1 cellular context compared by ENCODE assay signal in the genomic region with DNA sequence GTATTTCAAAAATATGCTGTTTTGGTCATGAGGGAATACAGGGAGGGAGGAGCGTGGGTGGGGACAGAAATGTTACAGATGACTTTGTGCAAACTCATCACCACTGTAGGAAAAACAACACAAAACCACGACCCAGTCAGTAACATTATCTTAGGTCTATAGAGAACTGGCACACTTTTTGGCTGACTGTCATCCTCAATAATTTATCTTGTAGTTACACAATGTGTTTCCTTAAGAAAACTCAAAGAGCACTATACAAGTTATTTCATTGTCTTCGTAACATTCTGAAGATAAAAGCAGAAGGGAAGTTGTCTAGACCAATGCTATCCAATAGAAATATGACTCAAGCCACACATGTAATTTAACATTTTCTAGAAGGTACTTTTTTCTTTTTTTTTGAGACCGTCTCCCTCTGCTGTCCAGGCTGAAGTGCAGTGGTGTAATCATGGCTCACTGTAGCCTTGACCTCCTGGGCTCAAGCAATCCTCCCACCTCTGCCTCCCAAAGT.
TF ChIP-seq lines count a peak whose summit lies in the region.

No MANE protein-coding gene starts in this region.

TF ChIP-seq in K562, 482 proteins besides CTCF, POLR2A, EP300 and RAD21:
- TF ChIP-seq RBFOX2 (IDR thresholded peaks at IDR 0.05; ENCODE audit: low read depth, low read length) = no peak
- TF ChIP-seq TEAD1 (CRISPR knock-in tag; IDR thresholded peaks at IDR 0.05) = no peak
- TF ChIP-seq NFE2 (IDR thresholded peaks at IDR 0.05; ENCODE audit: low read depth) = peak; percentile 28; the same call in 1 of the 2 replicates
- no peak for TF ChIP-seq CCNT2 (IDR thresholded peaks at IDR 0.05; ENCODE audit: borderline replicate concordance, extremely low read depth, insufficient read length, low read depth, low read length)
- TF ChIP-seq, protein P1, sequence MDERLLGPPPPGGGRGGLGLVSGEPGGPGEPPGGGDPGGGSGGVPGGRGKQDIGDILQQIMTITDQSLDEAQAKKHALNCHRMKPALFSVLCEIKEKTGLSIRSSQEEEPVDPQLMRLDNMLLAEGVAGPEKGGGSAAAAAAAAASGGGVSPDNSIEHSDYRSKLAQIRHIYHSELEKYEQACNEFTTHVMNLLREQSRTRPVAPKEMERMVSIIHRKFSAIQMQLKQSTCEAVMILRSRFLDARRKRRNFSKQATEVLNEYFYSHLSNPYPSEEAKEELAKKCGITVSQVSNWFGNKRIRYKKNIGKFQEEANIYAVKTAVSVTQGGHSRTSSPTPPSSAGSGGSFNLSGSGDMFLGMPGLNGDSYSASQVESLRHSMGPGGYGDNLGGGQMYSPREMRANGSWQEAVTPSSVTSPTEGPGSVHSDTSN (CRISPR knock-in tag; IDR thresholded peaks at IDR 0.05; ENCODE audit: low read depth) = no peak
- TF ChIP-seq, protein P1 (tag; conservative IDR thresholded peaks at IDR 0.05; ENCODE audit: low read depth) = peak; percentile 63
- no peak for TF ChIP-seq CEBPG (CRISPR knock-in tag; IDR thresholded peaks at IDR 0.05)
- peak in 1 of 2 experiments; percentile 11; a peak in 1 of 4 replicates for TF ChIP-seq CEBPG (tag; conservative IDR thresholded peaks at IDR 0.05 in 1 of 2, IDR thresholded peaks at IDR 0.05 in 1 of 2)
- TF ChIP-seq MNT (conservative IDR thresholded peaks at IDR 0.05) = no peak
- TF ChIP-seq TFAM (CRISPR knock-in tag; conservative IDR thresholded peaks at IDR 0.05) = no peak
- TF ChIP-seq ZKSCAN3 (CRISPR knock-in tag; IDR thresholded peaks at IDR 0.05) = no peak
- TF ChIP-seq EGR1 (conservative IDR thresholded peaks at IDR 0.05) = peak; percentile 35; the same call in 1 of the 2 replicates
- TF ChIP-seq ZBTB5 (IDR thresholded peaks at IDR 0.05) = no peak
- TF ChIP-seq PKNOX1 (IDR thresholded peaks at IDR 0.05) = peak; percentile 13; the same call in 1 of the 2 replicates
- TF ChIP-seq CEBPB (tag; IDR thresholded peaks at IDR 0.05) = peak; percentile 46
- TF ChIP-seq MEIS2 (IDR thresholded peaks at IDR 0.05; ENCODE audit: partially characterized antibody) = peak; percentile 21
